ENCODE assay signal across 8 cellular contexts in genomic region chr17:40287494-40288369, GRCh38. TPM values are rescaled to one million over a fixed set of nuclear protein-coding genes. Genes with fewer than 3 reads are reported as not detected.
DNase-seq lines count a peak whose midpoint lies in the region; ATAC-seq and TF ChIP-seq lines count a peak whose summit lies in the region.

Gene CDC6, plus strand, starts transcription at chr17:40287879. Its CDS starts 1,542 bp downstream, at chr17:40289421.

- 0% methylated on average over 27 of the region's 47 CpGs for WGBS in right lobe of liver (ENCODE audit: insufficient coverage, low coverage, low lambda C conversion rate, missing lambda C conversion rate)

- H3K4me1 ChIP-seq in right lobe of liver: peaks cover 0 to 36% (median 8%) of the 10 kb centered on the region in 4 donors

- DNase-seq in NCI-H774 (lab: John Stamatoyannopoulos, UW) (peak; percentile 100), dorsolateral prefrontal cortex (peak; percentile 98 to 99 (median 99)), right lobe of liver (peak; percentile 97 to 99 (median 98))
- peak; percentile 98 for DNase-seq in activated CD4-positive, alpha-beta T cell treated with anti-CD3 and anti-CD28 coated beads, Interleukin-2, amount 50 U/mL, for 4 hours
- peak; percentile 94 to 98 for DNase-seq in stimulated activated CD4-positive, alpha-beta T cell treated with anti-CD3 and anti-CD28 coated beads, Interleukin-4, amount 100 ng/mL, for 4 hours

- H3K27ac ChIP-seq in C4-2B: peak within 1 kb of the TSS; percentile 81
- peak within 1 kb of the TSS in 49 of 59 donors; percentile 3 to 83 (median 66) for H3K27ac ChIP-seq in dorsolateral prefrontal cortex
- H3K27ac ChIP-seq in right lobe of liver: peak within 1 kb of the TSS in 1 of 3 donors; percentile 35

- H3K27me3 ChIP-seq in dorsolateral prefrontal cortex: no peaks in the 10 kb centered on the region
- H3K27me3 ChIP-seq in right lobe of liver: no peaks in the 10 kb centered on the region

- TF ChIP-seq POLR2A in right lobe of liver (IDR thresholded peaks at IDR 0.05): peak; percentile 58

- no peaks in the 10 kb centered on the region for H3K9me3 ChIP-seq in right lobe of liver

- H3K4me3 ChIP-seq in dorsolateral prefrontal cortex: peak within 1 kb of the TSS; percentile 41 to 91 (median 66)
- H3K4me3 ChIP-seq in right lobe of liver: peak within 1 kb of the TSS; percentile 35 to 64 (median 62)

- TF ChIP-seq CTCF in C4-2B (conservative IDR thresholded peaks at IDR 0.05) (no peak), dorsolateral prefrontal cortex (IDR thresholded peaks at IDR 0.05 in 54 of 56, conservative IDR thresholded peaks at IDR 0.05 in 2 of 56; ENCODE audit: low read depth in 1 of 56, partially characterized antibody in 56 of 56) (peak in 42 of 56 donors; percentile 10 to 69 (median 38)), right lobe of liver (IDR thresholded peaks at IDR 0.05) (no peak)

- intact Hi-C loops in dorsolateral prefrontal cortex (cut with DNase I): loop anchor here (1.0 to 10.0 kb wide), 8 partner anchors 68 to 363 kb away; partner anchors contain the start of genes LRRC3C (in 2 of the 2), ORMDL3 (in 2 of the 2), WIPF2 (in 2 of the 2) and CSF3 (in 1 of the 2)
- intact Hi-C loops in right lobe of liver (cut with DNase I): no loop called here

- H3K36me3 ChIP-seq in right lobe of liver: no peaks in the 10 kb centered on the region

- ATAC-seq in GM19395 (IDR thresholded peaks at IDR 0.05; ENCODE audit: unreplicated experiment) (peak; percentile 94), HG03565 (IDR thresholded peaks at IDR 0.05; ENCODE audit: unreplicated experiment) (peak; percentile 87), right lobe of liver (peak; percentile 92 to 98 (median 97))

RNA-seq across cellular contexts. Expression of gene CDC6, which starts in this region (rescaled TPM):
- total RNA-seq in dorsolateral prefrontal cortex (10 to 100 TPM in 12 of 120 experiments, 1 to 10 TPM in 108; 1.0 to 12.6 (median 6.7) TPM), right lobe of liver (1 to 10 TPM in 5 of 6 experiments, under 1 TPM in 1; 0.42 to 9.1 (median 3.1) TPM)

Comparison
In these comparisons a context has a peak if more than half of its experiments do, and no peak if none do; other contexts are left out.
1. CTCF ChIP-seq: peak in dorsolateral prefrontal cortex (42 of 56); none in C4-2B (single experiment) and right lobe of liver (0 of 4).
2. intact Hi-C loops: an anchor here in dorsolateral prefrontal cortex (1.0 to 10.0 kb wide); none called in right lobe of liver.
3. Peak in every context shown above with its lines, with median percentiles within 50 percentile points of each other: ATAC-seq and DNase-seq.